9 cellular contexts compared by ENCODE assay signal in the genomic region with DNA sequence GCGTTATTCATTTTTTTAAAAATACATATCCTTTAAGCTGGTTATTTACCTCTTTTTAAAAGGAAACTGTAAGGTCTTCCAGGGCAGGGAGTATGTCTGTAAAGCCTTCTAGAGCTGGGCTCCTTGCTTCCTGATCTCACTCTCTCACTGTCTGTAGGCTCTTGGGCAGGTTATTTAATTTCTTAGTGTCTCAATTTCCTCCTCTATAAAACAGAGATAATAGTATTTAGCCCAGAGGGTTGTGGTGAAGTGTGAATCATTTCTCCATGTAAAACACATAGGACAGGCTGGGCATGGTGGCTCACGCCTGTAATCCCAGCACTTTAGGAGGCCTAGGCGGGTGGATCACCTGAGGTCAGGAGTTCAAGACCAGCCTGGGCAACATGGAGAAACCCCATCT. TPM values are rescaled to one million over a fixed set of nuclear protein-coding genes. Genes with fewer than 3 reads are reported as not detected.
DNase-seq lines count a peak whose midpoint lies in the region; ATAC-seq, FAIRE-seq and TF ChIP-seq lines count a peak whose summit lies in the region.
"Had no signal": no experiment of that assay in that cellular context is flagged by ENCODE, and none has a peak within 500 bp of the region (broad histone marks: within the 10 kb centered on the region; RNA-seq: fewer than 3 reads in every experiment).

No MANE protein-coding gene starts in this region.

- no peak overlapping the region for H2AFZ ChIP-seq in astrocyte (ENCODE audit: low read depth, low read length)

- H3K4me1 ChIP-seq in astrocyte (ENCODE audit: insufficient read depth, low read length), result no peaks in the 10 kb centered on the region
- H3K4me1 ChIP-seq: Caco-2 had no signal

- TF ChIP-seq CTCF in NB4 (IDR thresholded peaks at IDR 0.05; ENCODE audit: low read depth, low read length) (peak; percentile 0), astrocyte (IDR thresholded peaks at IDR 0.05; ENCODE audit: insufficient read depth, low read depth, low read length) (no peak)

- H3K4me1 Mint-ChIP-seq in astrocyte (ENCODE audit: low read depth, unreplicated experiment), result no peaks in the 10 kb centered on the region

- TF ChIP-seq POLR2A in NB4 (IDR thresholded peaks at IDR 0.05; ENCODE audit: extremely low read depth, insufficient read length), result no peak

- H3K36me3 ChIP-seq in astrocyte (ENCODE audit: insufficient read depth, low read length), result no peaks in the 10 kb centered on the region

- no peak overlapping the region for H3K27ac ChIP-seq in astrocyte (ENCODE audit: low read depth, low read length)

- no peaks in the 10 kb centered on the region for H4K20me1 ChIP-seq in astrocyte (ENCODE audit: insufficient read depth, low read length)

- no peak for DNase-seq in NB4 (ENCODE audit: low read depth)
- DNase-seq in astrocyte (ENCODE audit: low read depth), result no peak
- DNase-seq in left colon, result no peak
- DNase-seq in activated CD4-positive, alpha-beta T cell treated with anti-CD3 and anti-CD28 coated beads for 1 hour, result no peak
- DNase-seq in NCI-H1092 treated with DMSO at 0.1 percent for 48 hours (lab: John Stamatoyannopoulos, UW), result no peak
- DNase-seq in cerebellar cortex (ENCODE audit: low spot score), result no peak

- H3K9ac ChIP-seq in astrocyte (ENCODE audit: low read length), result no peak overlapping the region

- H3K27me3 ChIP-seq in astrocyte (ENCODE audit: insufficient read depth, low read length), result peaks cover 2% of the 10 kb centered on the region

- H3K4me3 ChIP-seq in NB4 (ENCODE audit: low read depth, low read length), result no peak overlapping the region
- no peak overlapping the region for H3K4me3 ChIP-seq in astrocyte (ENCODE audit: insufficient read depth, low read depth, low read length)

- intact Hi-C loops in left colon (cut with DNase I, micrococcal nuclease), result loop anchor here (5.0 to 10.0 kb wide), 3 partner anchors 153 to 453 kb away; no protein-coding TSS in a partner anchor

- H3K4me3 Mint-ChIP-seq in astrocyte (ENCODE audit: unreplicated experiment), result no peak overlapping the region
- H3K4me3 Mint-ChIP-seq: CD4-positive, CD25-positive, alpha-beta regulatory T cell; CD8-positive, alpha-beta T cell had no signal

- no peaks in the 10 kb centered on the region for H3K36me3 Mint-ChIP-seq in astrocyte (ENCODE audit: low read depth, unreplicated experiment)
- H3K36me3 Mint-ChIP-seq: CD4-positive, CD25-positive, alpha-beta regulatory T cell; CD8-positive, alpha-beta T cell had no signal

- H3K4me2 ChIP-seq in astrocyte (ENCODE audit: low read length), result no peak overlapping the region

- no peak for FAIRE-seq in astrocyte (lab: Jason Lieb, UNC)

- no peaks in the 10 kb centered on the region for H3K9me3 ChIP-seq in astrocyte (ENCODE audit: insufficient read depth, low read depth, low read length)
- H3K9me3 ChIP-seq: Caco-2 had no signal

- H3K27me3 Mint-ChIP-seq in astrocyte (ENCODE audit: low read depth, unreplicated experiment), result peaks cover 9% of the 10 kb centered on the region
- H3K27me3 Mint-ChIP-seq: CD4-positive, CD25-positive, alpha-beta regulatory T cell had no signal

- H3K79me2 ChIP-seq in astrocyte (ENCODE audit: insufficient read depth, low read length), result no peaks in the 10 kb centered on the region

- peak overlapping the region; percentile 0 for H3K27ac Mint-ChIP-seq in astrocyte (ENCODE audit: unreplicated experiment)

- peak; percentile 16 for ATAC-seq in left colon

- peaks cover 4% of the 10 kb centered on the region for H3K9me3 Mint-ChIP-seq in astrocyte (ENCODE audit: unreplicated experiment)

RNA-seq across cellular contexts. Expression of a gene that starts 25.9 kb away (rescaled TPM):
- total RNA-seq in astrocyte, result 63.7 and 67.6 TPM in 2 replicates
- 10 to 100 TPM; 55.3 to 59.1 TPM for total RNA-seq in left colon
